In genomic region chr2:68349091-68349490, GRCh38 we compare ENCODE assay signal across 7 cellular contexts. TPM values are rescaled to one million over a fixed set of nuclear protein-coding genes. Genes with fewer than 3 reads are reported as not detected.
"Had no signal": no experiment of that assay in that cellular context is flagged by ENCODE, and none has a peak within 500 bp of the region (broad histone marks: within the 10 kb centered on the region; RNA-seq: fewer than 3 reads in every experiment).

No MANE protein-coding gene starts in this region.

RNA-seq across cellular contexts. Expression of gene PLEK, which starts 16.0 kb away (rescaled TPM):
- total RNA-seq: kidney epithelial cell, mesothelial cell of epicardium, myocyte had no signal

RNA-seq across cellular contexts. Expression of gene CNRIP1, which starts 29.3 kb away (rescaled TPM):
- total RNA-seq: mononuclear cell had no signal
- polyA plus RNA-seq: immature natural killer cell; mammary epithelial cell; naive thymus-derived CD4-positive, alpha-beta T cell had no signal
